In the genomic region with DNA sequence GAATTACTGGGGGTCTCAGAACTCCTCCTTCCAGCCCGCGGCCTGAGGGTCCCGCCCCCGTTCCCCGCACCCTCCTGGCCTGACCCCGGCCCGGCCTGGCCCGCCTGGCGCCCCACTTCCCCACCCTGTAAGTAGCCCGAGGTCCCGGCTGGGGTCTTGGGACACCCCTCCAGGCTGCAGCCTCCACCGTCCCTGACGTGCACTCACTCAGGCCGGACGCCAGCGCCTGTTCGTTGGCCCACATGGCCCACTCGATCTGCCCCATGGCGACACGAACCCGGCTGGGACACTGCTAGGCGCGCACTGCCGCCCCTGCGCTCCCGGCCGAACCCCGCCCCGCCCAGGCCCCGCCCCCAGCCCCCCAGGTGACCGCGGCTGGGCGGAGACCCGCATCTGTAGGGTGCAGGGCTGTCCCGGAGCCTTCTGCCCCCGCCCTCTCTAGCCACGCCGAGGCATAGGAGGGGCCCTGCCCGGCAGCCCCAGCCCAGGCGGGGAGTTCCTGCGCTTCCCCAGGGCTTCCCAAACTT, we compare ENCODE assay signal across 8 cellular contexts. TPM values are rescaled to one million over a fixed set of nuclear protein-coding genes. Genes with fewer than 3 reads are reported as not detected.
A peak's percentile ranks its signal among the peaks of the same experiment; 100 is the strongest.
DNase-seq lines count a peak whose midpoint lies in the region; ATAC-seq and TF ChIP-seq lines count a peak whose summit lies in the region.

A gene (minus strand): TSS at position 305 of the 527 bp plus-strand sequence. CDS start 40 bp downstream, at position 265.

- DNase-seq in NK-92 (lab: John Stamatoyannopoulos, UW; ENCODE audit: unreplicated experiment) (peak; percentile 28), activated T-cell treated with anti-CD3 and anti-CD28 coated beads for 1 hour (ENCODE audit: low read depth) (peak; percentile 64), esophagus muscularis mucosa (ENCODE audit: extremely low spot score) (peak; percentile 94), foreskin melanocyte (no peak)
- peak; percentile 71 to 89 (median 80) for DNase-seq in naive thymus-derived CD8-positive, alpha-beta T cell
- DNase-seq in stimulated activated naive CD4-positive, alpha-beta T cell treated with Interleukin-2 at 50 U/mL for 16 hours (lab: John Stamatoyannopoulos, UW), result peak; percentile 78

- peak within 1 kb of the TSS; percentile 55 to 73 (median 67) for H3K27ac ChIP-seq in esophagus muscularis mucosa (replicated peaks in 1 of 4)

- H3K4me3 Mint-ChIP-seq in naive thymus-derived CD8-positive, alpha-beta T cell, result peak within 1 kb of the TSS; percentile 82 to 96 (median 90)

- WGBS in esophagus muscularis mucosa, result 0% methylated on average over 11 of the region's 41 CpGs

- TF ChIP-seq POLR2A in GM18505 (IDR thresholded peaks at IDR 0.05; ENCODE audit: borderline replicate concordance, extremely low read depth, insufficient read depth, insufficient read length), result peak; percentile 90
- no peak for TF ChIP-seq POLR2A in esophagus muscularis mucosa (IDR thresholded peaks at IDR 0.05; ENCODE audit: low read depth)

- intact Hi-C loops in esophagus muscularis mucosa (cut with DNase I), result no loop called here

- peaks cover 0 to 12% (median 2%) of the 10 kb centered on the region in 3 donors for H3K36me3 Mint-ChIP-seq in naive thymus-derived CD8-positive, alpha-beta T cell

- peaks cover 15 to 30% (median 26%) of the 10 kb centered on the region in 4 donors for H3K4me1 ChIP-seq in esophagus muscularis mucosa

- POLR2A ChIA-PET in naive thymus-derived CD8-positive, alpha-beta T cell (lab: Charles Lee), result interaction anchor here (1.2 to 4.7 kb wide), 6 partner anchors 12 to 51 kb away, joined by 4 to 48 read pairs (median 11); a partner anchor contains a TSS

- ATAC-seq in GM18505 (IDR thresholded peaks at IDR 0.05; ENCODE audit: unreplicated experiment) (peak; percentile 56), HG02678 (IDR thresholded peaks at IDR 0.05; ENCODE audit: unreplicated experiment) (peak; percentile 70)
- ATAC-seq in naive thymus-derived CD8-positive, alpha-beta T cell, result peak; percentile 88

- no peak for TF ChIP-seq EP300 in esophagus muscularis mucosa (IDR thresholded peaks at IDR 0.05)

- peaks cover 8 to 42% (median 27%) of the 10 kb centered on the region in 4 donors for H3K4me1 Mint-ChIP-seq in naive thymus-derived CD8-positive, alpha-beta T cell

- H3K27me3 Mint-ChIP-seq in naive thymus-derived CD8-positive, alpha-beta T cell, result no peaks in the 10 kb centered on the region

- no peaks in the 10 kb centered on the region for H3K9me3 Mint-ChIP-seq in naive thymus-derived CD8-positive, alpha-beta T cell

- peak within 1 kb of the TSS; percentile 57 to 72 (median 64) for H3K4me3 ChIP-seq in esophagus muscularis mucosa

- no peaks in the 10 kb centered on the region for H3K9me3 ChIP-seq in esophagus muscularis mucosa

- peaks cover 0 to 38% (median 33%) of the 10 kb centered on the region in 4 donors for H3K36me3 ChIP-seq in esophagus muscularis mucosa

- H3K27ac Mint-ChIP-seq in naive thymus-derived CD8-positive, alpha-beta T cell, result peak within 1 kb of the TSS; percentile 82 to 96 (median 93)

- H3K27me3 ChIP-seq in esophagus muscularis mucosa, result peaks cover 0 to 28% (median 0%) of the 10 kb centered on the region in 4 donors

- no peak for TF ChIP-seq CTCF in esophagus muscularis mucosa (IDR thresholded peaks at IDR 0.05)

RNA-seq across cellular contexts. Expression of the gene that starts here (rescaled TPM):
- total RNA-seq in esophagus muscularis mucosa, result 100 to 1,000 TPM in 2 of 4 donors, 10 to 100 TPM in 2; 46.5 to 156 (median 99.2) TPM
- 100 to 1,000 TPM; 231 to 235 TPM for total RNA-seq in naive thymus-derived CD8-positive, alpha-beta T cell
- 100 to 1,000 TPM; 625 to 787 (median 649) TPM for polyA plus RNA-seq in naive thymus-derived CD8-positive, alpha-beta T cell
